Comparison of ENCODE assay signal across 9 cellular contexts in genomic region chr17:40490289-40490853, GRCh38. TPM values are rescaled to one million over a fixed set of nuclear protein-coding genes. Genes with fewer than 3 reads are reported as not detected.
DNase-seq lines count a peak whose midpoint lies in the region; ATAC-seq, FAIRE-seq and TF ChIP-seq lines count a peak whose summit lies in the region.
"Had no signal": no experiment of that assay in that cellular context is flagged by ENCODE, and none has a peak within 500 bp of the region (broad histone marks: within the 10 kb centered on the region; RNA-seq: fewer than 3 reads in every experiment).

No MANE protein-coding gene starts in this region.

- no peaks in the 10 kb centered on the region for H4K20me1 ChIP-seq in GM23248 (ENCODE audit: insufficient read depth)

- H3K9me2 ChIP-seq in GM23248 (ENCODE audit: insufficient read depth), result no peaks in the 10 kb centered on the region

- no peaks in the 10 kb centered on the region for H3K9me3 Mint-ChIP-seq in type B pancreatic cell

- peak overlapping the region; percentile 81 for H3K27ac Mint-ChIP-seq in type B pancreatic cell

- peaks cover 47% of the 10 kb centered on the region for H3K4me1 ChIP-seq in GM23248 (ENCODE audit: insufficient read depth)
- H3K4me1 ChIP-seq: parathyroid adenoma had no signal

- WGBS in GM23248 (ENCODE audit: low coverage in 1 of 2, low lambda C conversion rate in 2 of 2, missing lambda C conversion rate in 2 of 2), 2 experiments, result 19 to 27% methylated on average over 5 of the region's 5 CpGs

- H3K27ac ChIP-seq in GM23248, result peak overlapping the region; percentile 69
- H3K27ac ChIP-seq: parathyroid adenoma had no signal

- H2AFZ ChIP-seq in GM23248, result peak overlapping the region; percentile 31
- H2AFZ ChIP-seq: parathyroid adenoma had no signal

- H3K27me3 ChIP-seq in GM23248 (replicated peaks; ENCODE audit: insufficient read depth) (no peaks in the 10 kb centered on the region), bronchial epithelial cell (ENCODE audit: control insufficient read depth, insufficient read depth, low read length) (no peaks in the 10 kb centered on the region)

- H3K4me3 ChIP-seq in GM23248 (0 out of 2 replicates have a peak overlapping the region, but pooled peaks have one; percentile 1), bronchial epithelial cell (ENCODE audit: low read depth, low read length) (no peak overlapping the region)

- peak; percentile 92 for DNase-seq in GM23248
- peak; percentile 56 for DNase-seq in NCI-H510A treated with DMSO at 0.1 percent for 48 hours (lab: John Stamatoyannopoulos, UW)
- peak; percentile 82 for DNase-seq in bronchial epithelial cell (ENCODE audit: low read depth)
- DNase-seq in left kidney (ENCODE audit: low read depth, low spot score), result peak; percentile 79
- no peak for DNase-seq in type B pancreatic cell (ENCODE audit: extremely low spot score, unreplicated experiment)

- no peaks in the 10 kb centered on the region for H3K36me3 ChIP-seq in GM23248 (ENCODE audit: low read depth)
- H3K36me3 ChIP-seq in bronchial epithelial cell (ENCODE audit: control insufficient read depth, insufficient read depth, low read length), result peaks cover 49% of the 10 kb centered on the region

- H3K9ac ChIP-seq in GM23248, result peak overlapping the region; percentile 68
- H3K9ac ChIP-seq: parathyroid adenoma had no signal

- peak; percentile 86 for FAIRE-seq in bronchial epithelial cell (lab: Jason Lieb, UNC)

- no peaks in the 10 kb centered on the region for H3K9me3 ChIP-seq in GM23248 (ENCODE audit: low read depth)

- H3K4me2 ChIP-seq in GM23248 (ENCODE audit: unreplicated experiment), result peak overlapping the region; percentile 44

- H3K4me1 Mint-ChIP-seq in type B pancreatic cell (ENCODE audit: unreplicated experiment), result peaks cover 33% of the 10 kb centered on the region

- H3K79me2 ChIP-seq in GM23248 (ENCODE audit: insufficient read depth), result no peaks in the 10 kb centered on the region
- H3K79me2 ChIP-seq: parathyroid adenoma had no signal

- H3K27me3 Mint-ChIP-seq in type B pancreatic cell, result peaks cover 3% of the 10 kb centered on the region

- peaks cover 39% of the 10 kb centered on the region for H3F3A ChIP-seq in GM23248 (ENCODE audit: insufficient read depth)

- TF ChIP-seq CTCF in bronchial epithelial cell (IDR thresholded peaks at IDR 0.05; ENCODE audit: insufficient read depth, low read length, severe bottlenecking) (no peak), type B pancreatic cell (conservative IDR thresholded peaks at IDR 0.05) (no peak)

- H3K4me3 Mint-ChIP-seq in type B pancreatic cell, result peak overlapping the region; percentile 35

- in situ Hi-C loops in GM23248 (cut with MboI), result no loop called here

- no peaks in the 10 kb centered on the region for H3K36me3 Mint-ChIP-seq in type B pancreatic cell

- no peak for ATAC-seq in HG03442 (IDR thresholded peaks at IDR 0.05; ENCODE audit: unreplicated experiment)
- ATAC-seq in GM21529 (IDR thresholded peaks at IDR 0.05; ENCODE audit: unreplicated experiment), result no peak

RNA-seq across cellular contexts. Expression of gene TNS4, which starts 11.1 kb away (rescaled TPM):
- total RNA-seq in GM23248 (2014; rRNA removed; shearing (Covaris generic)), result not detected in 2 replicates
- 0.20 and 0.44 TPM in 2 replicates for polyA plus RNA-seq in GM23248 (2016; fragmentation: Nextera tagmentation; extraction: Ambion mirVana)
- total RNA-seq in bronchial epithelial cell, result 22.0 and 27.1 TPM in 2 replicates
- 1.8 and 2.3 TPM in 2 replicates for total RNA-seq in type B pancreatic cell (ENCODE audit: low replicate concordance)
- total RNA-seq: RPMI7951 had no signal

RNA-seq across cellular contexts. Expression of gene IGFBP4, which starts 47.1 kb away (rescaled TPM):
- 361 and 408 TPM in 2 replicates for total RNA-seq in GM23248 (2014; rRNA removed; shearing (Covaris generic))
- 1,209 and 1,277 TPM in 2 replicates for polyA plus RNA-seq in GM23248 (2016; fragmentation: Nextera tagmentation; extraction: Ambion mirVana)
- 17.3 and 21.9 TPM in 2 replicates for total RNA-seq in bronchial epithelial cell
- total RNA-seq in type B pancreatic cell (ENCODE audit: low replicate concordance), result 25.7 and 78.2 TPM in 2 replicates
